Comparison of ENCODE assay signal across 20 cellular contexts in genomic region chr6:53658992-53659391, GRCh38. TPM values are rescaled to one million over a fixed set of nuclear protein-coding genes. Genes with fewer than 3 reads are reported as not detected.
DNase-seq lines count a peak whose midpoint lies in the region; ATAC-seq and TF ChIP-seq lines count a peak whose summit lies in the region.
"Had no signal": no experiment of that assay in that cellular context is flagged by ENCODE, and none has a peak within 500 bp of the region (broad histone marks: within the 10 kb centered on the region; RNA-seq: fewer than 3 reads in every experiment).

No MANE protein-coding gene starts in this region.

- no peak for TF ChIP-seq CTCF in PC-9 (conservative IDR thresholded peaks at IDR 0.05)
- TF ChIP-seq CTCF in gastrocnemius medialis (IDR thresholded peaks at IDR 0.05 in 4 of 5, conservative IDR thresholded peaks at IDR 0.05 in 1 of 5) = no peak

- H3K27me3 ChIP-seq in PC-9 (ENCODE audit: insufficient read depth, low read depth) = no peaks in the 10 kb centered on the region
- no peaks in the 10 kb centered on the region for H3K27me3 ChIP-seq in gastrocnemius medialis

- peaks cover 19% of the 10 kb centered on the region for H3K4me1 ChIP-seq in PC-9 (replicated peaks; ENCODE audit: insufficient read depth)
- peaks cover 76 to 83% of the 10 kb centered on the region in 2 donors for H3K4me1 ChIP-seq in gastrocnemius medialis

- no peaks in the 10 kb centered on the region for H3K9me2 ChIP-seq in PC-9 (ENCODE audit: insufficient read depth)

- no peaks in the 10 kb centered on the region for H3K79me2 ChIP-seq in PC-9 (ENCODE audit: low read depth)

- in situ Hi-C loops in gastrocnemius medialis (cut with MboI; ENCODE audit: low sequenced_read_pairs in 4 of 4) = loop anchor here in 2 of 4 donors (10.0 kb wide), 2 partner anchors 114 to 164 kb away; partner anchors contain the start of gene GCLC (in 2 of the 2)

- H3K9me3 ChIP-seq in PC-9 (ENCODE audit: insufficient read depth, low read depth) (no peaks in the 10 kb centered on the region), gastrocnemius medialis (no peaks in the 10 kb centered on the region)

- CTCF ChIA-PET in PC-9 (lab: Charles Lee) = no interaction called here

- POLR2A ChIA-PET in PC-9 (lab: Charles Lee; ENCODE audit: unreplicated experiment) = interaction anchor here (0.7 kb wide), 1 partner anchor 1101 kb away, joined by 7 read pairs; no protein-coding TSS in a partner anchor

- H3K4me3 ChIP-seq in PC-9 = no peak overlapping the region
- H3K4me3 ChIP-seq in gastrocnemius medialis = no peak overlapping the region

- H3F3A ChIP-seq in PC-9 (ENCODE audit: insufficient read depth, low read depth) = peaks cover 9% of the 10 kb centered on the region; the same call in 1 of the 2 replicates

- no TSS peak for BruUV-seq in PC-9 (replicated peaks; lab: Mats Ljungman, UMichigan)

- intact Hi-C loops in PC-9 (cut with micrococcal nuclease; ENCODE audit: unreplicated experiment) = loop anchor here (5.0 to 10.0 kb wide), 2 partner anchors 136 to 298 kb away; partner anchors contain the start of gene LRRC1
- intact Hi-C loops in gastrocnemius medialis (cut with DNase I; ENCODE audit: low total_unique reads) = no loop called here

- peak overlapping the region; percentile 50 for H3K27ac ChIP-seq in PC-9
- peak overlapping the region; percentile 33 for H3K27ac ChIP-seq in epithelial cell of prostate
- peak overlapping the region; percentile 89 to 96 (median 92) for H3K27ac ChIP-seq in gastrocnemius medialis
- H3K27ac ChIP-seq: 22Rv1 had no signal

- peak; percentile 31 for DNase-seq in DMS53 (lab: John Stamatoyannopoulos, UW)
- no peak for DNase-seq in DMS53 treated with DMSO at 0.1 percent for 48 hours (lab: John Stamatoyannopoulos, UW; ENCODE audit: unreplicated experiment)
- DNase-seq in PC-9 = peak in 1 of 2 experiments; percentile 44
- no peak for DNase-seq in epithelial cell of prostate (ENCODE audit: low read depth, low spot score)
- no peak for DNase-seq in gastrocnemius medialis
- no peak for DNase-seq in T-helper 1 cell
- DNase-seq: CD4-positive, alpha-beta T cell; DMS79; HFFc6; MM.1S; NCI-H1092; NCI-H146; NCI-H2081; NCI-H2171 treated with DMSO at 0.1 percent for 48 hours; NCI-H446; NK-92 treated with Interleukin-12 subunit alpha and Interleukin-12 subunit beta, amount 100 ng/mL, for 24 hours had no signal

- H3K36me3 ChIP-seq in PC-9 (ENCODE audit: low read depth) = no peaks in the 10 kb centered on the region
- no peaks in the 10 kb centered on the region for H3K36me3 ChIP-seq in gastrocnemius medialis

- H4K20me1 ChIP-seq in PC-9 (ENCODE audit: insufficient read depth) = no peaks in the 10 kb centered on the region

- 0 out of 2 replicates have a peak overlapping the region, but pooled peaks have one; percentile 26 for H2AFZ ChIP-seq in PC-9

- H3K4me2 ChIP-seq in PC-9 = peak overlapping the region; percentile 17; the same call in 1 of the 2 replicates

- ATAC-seq in gastrocnemius medialis = peak in 1 of 2 donors; percentile 75
- ATAC-seq in HG03097 (IDR thresholded peaks at IDR 0.05; ENCODE audit: low FRiP score, unreplicated experiment) = no peak
- no peak for ATAC-seq in GM21737 (IDR thresholded peaks at IDR 0.05; ENCODE audit: unreplicated experiment)

- TF ChIP-seq POLR2A in gastrocnemius medialis (IDR thresholded peaks at IDR 0.05) = no peak

RNA-seq across cellular contexts. Expression of gene KLHL31, which starts 6.6 kb away (rescaled TPM):
- 0.93 and 1.1 TPM in 2 replicates for total RNA-seq in PC-9 (2021)
- total RNA-seq in gastrocnemius medialis = 10 to 100 TPM; 11.5 to 76.1 (median 25.6) TPM
- total RNA-seq: HFFc6, OCI-LY7 had no signal

Comparison
In these comparisons a context has a peak if more than half of its experiments do, and no peak if none do; other contexts are left out.
1. H3K27ac ChIP-seq: peak in every context shown above with its lines; median percentile 92 in gastrocnemius medialis; 50 in PC-9; 33 in epithelial cell of prostate.